15 cellular contexts compared by ENCODE assay signal in the genomic region with DNA sequence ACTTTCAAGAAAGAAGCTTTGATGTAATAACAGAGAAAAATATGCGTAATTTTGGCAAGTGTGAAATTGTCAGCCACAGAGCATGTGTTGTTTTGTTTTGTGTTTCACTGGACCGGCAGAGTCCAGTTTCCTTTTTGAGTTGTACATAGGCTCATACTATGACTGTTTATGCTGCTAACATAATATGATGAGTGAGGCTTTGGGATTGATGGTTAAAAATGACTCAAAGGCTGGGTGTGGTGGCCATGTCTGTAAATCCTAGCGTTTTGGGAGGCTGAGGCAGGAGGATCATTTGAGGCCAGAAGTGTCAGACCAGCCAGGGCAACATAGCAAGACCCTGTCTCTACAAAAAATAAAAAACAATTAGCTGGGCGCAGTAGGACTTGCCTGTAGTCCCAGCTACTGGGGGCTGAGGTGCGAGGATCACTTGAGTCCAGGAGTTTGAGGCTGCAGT.
DNase-seq lines count a peak whose midpoint lies in the region; ATAC-seq and TF ChIP-seq lines count a peak whose summit lies in the region.
"Had no signal": no experiment of that assay in that cellular context is flagged by ENCODE, and none has a peak within 500 bp of the region (broad histone marks: within the 10 kb centered on the region; RNA-seq: fewer than 3 reads in every experiment).

No MANE protein-coding gene starts in this region.

- peaks cover 0 to 49% (median 13%) of the 10 kb centered on the region in 4 donors for H3K4me1 ChIP-seq in tibial artery
- peaks cover 0 to 9% (median 0%) of the 10 kb centered on the region in 4 donors for H3K4me1 ChIP-seq in transverse colon
- 0 out of 2 replicates have a peak, but pooled peaks cover 8% of the 10 kb centered on the region for H3K4me1 ChIP-seq in Caco-2
- H3K4me1 ChIP-seq: colonic mucosa, uterus had no signal

- TF ChIP-seq CTCF in WTC11 (IDR thresholded peaks at IDR 0.05) (no peak), tibial artery (IDR thresholded peaks at IDR 0.05) (no peak), transverse colon (IDR thresholded peaks at IDR 0.05) (no peak), Caco-2 (IDR thresholded peaks at IDR 0.05; ENCODE audit: insufficient read depth in 1 of 2, low read depth in 1 of 2, low read length in 1 of 2, severe bottlenecking in 1 of 2, unreplicated experiment in 1 of 2) (no peak)

- H3K9me3 ChIP-seq in tibial artery, result no peaks in the 10 kb centered on the region
- no peaks in the 10 kb centered on the region for H3K9me3 ChIP-seq in transverse colon
- H3K9me3 ChIP-seq in Caco-2, result no peaks in the 10 kb centered on the region
- H3K9me3 ChIP-seq: colonic mucosa, uterus had no signal

- TF ChIP-seq POLR2A in transverse colon (IDR thresholded peaks at IDR 0.05), result no peak

- no TSS peak for BruUV-seq in Caco-2 (replicated peaks; lab: Mats Ljungman, UMichigan)

- H3K9me3 Mint-ChIP-seq in activated naive CD4-positive, alpha-beta T cell treated with anti-CD3 and anti-CD28 coated beads, Interleukin-2, amount 50 U/mL, for 72 hours, result no peaks in the 10 kb centered on the region
- H3K9me3 Mint-ChIP-seq in WTC11 (no peaks in the 10 kb centered on the region), immature natural killer cell (no peaks in the 10 kb centered on the region), Caco-2 (ENCODE audit: unreplicated experiment) (no peaks in the 10 kb centered on the region)

- ATAC-seq in activated naive CD4-positive, alpha-beta T cell treated with anti-CD3 and anti-CD28 coated beads, Interleukin-2, amount 50 U/mL, for 72 hours, result peak; percentile 31 to 60
- ATAC-seq in WTC11, result no peak

- H3K27ac ChIP-seq in tibial artery, result peak overlapping the region; percentile 33 to 42
- no peak overlapping the region for H3K27ac ChIP-seq in transverse colon
- H3K27ac ChIP-seq: colonic mucosa, uterus had no signal

- WGBS in transverse colon (ENCODE audit: low coverage in 1 of 2), 2 donors, result 91 to 94% methylated on average over 5 of the region's 5 CpGs

- H3K4me1 Mint-ChIP-seq in WTC11 (peaks cover 17% of the 10 kb centered on the region), immature natural killer cell (peaks cover 34 to 39% of the 10 kb centered on the region in 2 donors), Caco-2 (ENCODE audit: low read depth, unreplicated experiment) (peaks cover 18% of the 10 kb centered on the region)

- in situ Hi-C loops in transverse colon (cut with MboI; ENCODE audit: low pct_ligation_motif_present in 1 of 4, low pct_unique_long_range_greater_than_20kb in 1 of 4, low sequenced_read_pairs in 3 of 4), result no loop called here

- CTCF ChIA-PET in WTC11 (lab: Charles Lee), result interaction anchor here (0.6 kb wide), 1 partner anchor 257 kb away, joined by 3 read pairs; no protein-coding TSS in a partner anchor
- CTCF ChIA-PET in Caco-2 (lab: Charles Lee), result interaction anchor here (1.0 kb wide), 1 partner anchor 8 kb away, joined by 3 read pairs; no protein-coding TSS in a partner anchor

- intact Hi-C loops in tibial artery (cut with DNase I; ENCODE audit: low total_unique reads) (no loop called here), transverse colon (cut with DNase I; ENCODE audit: low total_unique reads) (no loop called here), Caco-2 (cut with micrococcal nuclease; ENCODE audit: unreplicated experiment) (no loop called here)

- H3K4me3 ChIP-seq in tibial artery (no peak overlapping the region), transverse colon (no peak overlapping the region), Caco-2 (ENCODE audit: low read depth, low read length) (no peak overlapping the region)
- H3K4me3 ChIP-seq: colonic mucosa, uterus had no signal

- no peak for DNase-seq in activated naive CD4-positive, alpha-beta T cell treated with anti-CD3 and anti-CD28 coated beads, Interleukin-2, amount 50 U/mL, for 72 hours (ENCODE audit: low spot score in 2 of 2)
- no peak for DNase-seq in activated naive CD4-positive, alpha-beta T cell (lab: John Stamatoyannopoulos, UW)
- no peak for DNase-seq in WTC11 (ENCODE audit: low spot score)
- DNase-seq in immature natural killer cell, result peak; percentile 39 to 56 (median 52)
- no peak for DNase-seq in tibial artery
- DNase-seq in NCI-H146 treated with DMSO at 0.1 percent for 48 hours (lab: John Stamatoyannopoulos, UW; ENCODE audit: unreplicated experiment), result no peak
- no peak for DNase-seq in transverse colon
- DNase-seq in Caco-2, result no peak
- DNase-seq: activated CD4-positive, alpha-beta T cell treated with anti-CD3 and anti-CD28 coated beads, Interleukin-2, amount 50 U/mL, for 48 hours; colonic mucosa; KG1; NCI-H1694 treated with DMSO at 0.1 percent for 48 hours; NCI-H748 treated with DMSO at 0.1 percent for 48 hours; RPMI8226; uterus had no signal

- H3K4me3 Mint-ChIP-seq in WTC11 (no peak overlapping the region), immature natural killer cell (no peak overlapping the region), Caco-2 (ENCODE audit: unreplicated experiment) (no peak overlapping the region)

- H3K36me3 ChIP-seq in tibial artery (no peaks in the 10 kb centered on the region), transverse colon (no peaks in the 10 kb centered on the region), Caco-2 (ENCODE audit: control insufficient read depth, insufficient read depth, low read length) (no peaks in the 10 kb centered on the region)
- H3K36me3 ChIP-seq: colonic mucosa, uterus had no signal

- H3K36me3 Mint-ChIP-seq in activated naive CD4-positive, alpha-beta T cell treated with anti-CD3 and anti-CD28 coated beads, Interleukin-2, amount 50 U/mL, for 72 hours, result no peaks in the 10 kb centered on the region
- H3K36me3 Mint-ChIP-seq in WTC11 (no peaks in the 10 kb centered on the region), immature natural killer cell (no peaks in the 10 kb centered on the region), Caco-2 (ENCODE audit: insufficient read depth, unreplicated experiment) (peaks cover 13% of the 10 kb centered on the region)

- H3K27me3 Mint-ChIP-seq in WTC11 (ENCODE audit: low read depth), result no peaks in the 10 kb centered on the region
- H3K27me3 Mint-ChIP-seq in immature natural killer cell (ENCODE audit: low read depth in 3 of 3), result peaks cover 0 to 8% (median 2%) of the 10 kb centered on the region in 3 donors
- H3K27me3 Mint-ChIP-seq in Caco-2 (ENCODE audit: insufficient read depth, unreplicated experiment), result no peaks in the 10 kb centered on the region

- no peaks in the 10 kb centered on the region for H3K27me3 ChIP-seq in tibial artery
- no peaks in the 10 kb centered on the region for H3K27me3 ChIP-seq in transverse colon
- H3K27me3 ChIP-seq in Caco-2 (replicated peaks; ENCODE audit: control insufficient read depth, insufficient read depth, low read length), result no peaks in the 10 kb centered on the region
- H3K27me3 ChIP-seq: colonic mucosa, uterus had no signal

- POLR2A ChIA-PET in WTC11 (lab: Charles Lee) (no interaction called here), Caco-2 (lab: Charles Lee) (no interaction called here)

- no peak overlapping the region for H3K27ac Mint-ChIP-seq in activated naive CD4-positive, alpha-beta T cell treated with anti-CD3 and anti-CD28 coated beads, Interleukin-2, amount 50 U/mL, for 72 hours
- H3K27ac Mint-ChIP-seq in WTC11, result no peak overlapping the region
- H3K27ac Mint-ChIP-seq in immature natural killer cell, result peak overlapping the region; percentile 69 to 95 (median 76)
- H3K27ac Mint-ChIP-seq in Caco-2 (ENCODE audit: unreplicated experiment), result no peak overlapping the region

- TF ChIP-seq EP300 in transverse colon (IDR thresholded peaks at IDR 0.05; ENCODE audit: low read depth), result no peak

TF ChIP-seq in WTC11, 78 proteins besides CTCF, POLR2A, EP300 and RAD21:
- TF ChIP-seq ZNF121 (CRISPR knock-in tag; IDR thresholded peaks at IDR 0.05) (peak; percentile 83), ZNF263 (CRISPR knock-in tag; IDR thresholded peaks at IDR 0.05; ENCODE audit: low read depth) (no peak)

Comparison
In these comparisons a context has a peak if more than half of its experiments do, and no peak if none do; other contexts are left out.
1. DNase-seq: peak in immature natural killer cell (3 of 3); none in activated naive CD4-positive, alpha-beta T cell treated with anti-CD3 and anti-CD28 coated beads, Interleukin-2, amount 50 U/mL, for 72 hours (0 of 2), activated naive CD4-positive, alpha-beta T cell (0 of 4), WTC11 (single experiment), tibial artery (0 of 2), NCI-H146 treated with DMSO at 0.1 percent for 48 hours (single experiment), transverse colon (single experiment) and Caco-2 (0 of 2).
2. H3K27ac Mint-ChIP-seq: peak in immature natural killer cell (6 of 6); none in activated naive CD4-positive, alpha-beta T cell treated with anti-CD3 and anti-CD28 coated beads, Interleukin-2, amount 50 U/mL, for 72 hours (0 of 2), WTC11 (single experiment) and Caco-2 (single experiment).
3. H3K27ac ChIP-seq: peak in tibial artery (2 of 2); none in transverse colon (0 of 4).